9 cellular contexts compared by ENCODE assay signal in the genomic region with DNA sequence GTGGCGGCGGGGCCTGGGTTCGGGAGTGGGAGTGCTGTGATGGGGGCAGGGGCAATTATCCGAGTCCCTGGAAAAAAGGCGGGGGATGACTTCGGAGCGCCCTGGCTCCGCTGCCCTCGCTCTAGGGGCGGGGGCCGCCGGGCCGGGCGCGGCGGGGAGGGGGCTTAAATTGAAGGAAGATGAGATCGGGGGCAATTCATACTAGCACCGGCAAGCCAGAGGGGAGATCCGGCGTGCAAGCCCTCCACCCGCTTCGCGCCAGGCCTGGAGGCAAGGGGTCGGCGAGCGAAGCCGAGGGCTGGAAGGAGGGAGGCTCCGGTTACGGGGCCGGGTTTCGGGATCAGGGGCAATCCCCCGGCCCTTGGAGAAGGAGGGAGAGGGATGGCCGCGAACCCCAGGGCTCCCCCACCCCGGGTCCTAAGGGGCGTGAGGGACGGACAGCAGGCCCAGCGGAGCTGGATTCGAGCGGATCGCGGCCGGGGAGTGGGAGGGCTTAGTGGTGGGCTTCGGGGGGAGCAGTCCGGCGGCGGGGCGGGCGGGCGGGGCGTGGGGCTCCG. TPM values are rescaled to one million over a fixed set of nuclear protein-coding genes. Genes with fewer than 3 reads are reported as not detected.
DNase-seq lines count a peak whose midpoint lies in the region; ATAC-seq and TF ChIP-seq lines count a peak whose summit lies in the region.
"Had no signal": no experiment of that assay in that cellular context is flagged by ENCODE, and none has a peak within 500 bp of the region (broad histone marks: within the 10 kb centered on the region; RNA-seq: fewer than 3 reads in every experiment).

No MANE protein-coding gene starts in this region.

- peaks cover 17 to 30% (median 22%) of the 10 kb centered on the region in 7 donors for H3K4me1 Mint-ChIP-seq in naive thymus-derived CD4-positive, alpha-beta T cell
- H3K4me1 Mint-ChIP-seq in effector memory CD8-positive, alpha-beta T cell (ENCODE audit: low read depth in 2 of 2), result peaks cover 15 to 20% of the 10 kb centered on the region in 2 donors
- H3K4me1 Mint-ChIP-seq in activated CD4-positive, alpha-beta memory T cell treated with anti-CD3 and anti-CD28 coated beads for 36 hours (ENCODE audit: low read depth), result peaks cover 21% of the 10 kb centered on the region

- POLR2A ChIA-PET in naive thymus-derived CD4-positive, alpha-beta T cell (lab: Charles Lee), result no interaction called here
- POLR2A ChIA-PET in activated CD4-positive, alpha-beta memory T cell treated with anti-CD3 and anti-CD28 coated beads for 36 hours (lab: Charles Lee), result no interaction called here

- H3K4me2 ChIP-seq in GM23248 (ENCODE audit: unreplicated experiment), result no peak overlapping the region

- ATAC-seq in naive thymus-derived CD4-positive, alpha-beta T cell, result no peak
- no peak for ATAC-seq in effector memory CD8-positive, alpha-beta T cell (replicated peaks)
- no peak for ATAC-seq in HG03108 (IDR thresholded peaks at IDR 0.05; ENCODE audit: unreplicated experiment)

- H3F3A ChIP-seq in GM23248 (ENCODE audit: insufficient read depth), result no peaks in the 10 kb centered on the region

- H3K4me3 ChIP-seq in BE2C (ENCODE audit: low read depth, low read length) (no peak overlapping the region), GM23248 (no peak overlapping the region), adrenal gland (no peak overlapping the region)
- no peak overlapping the region for H3K4me3 ChIP-seq in naive thymus-derived CD4-positive, alpha-beta T cell (ENCODE audit: low read length)

- H3K4me1 ChIP-seq in BE2C (no peaks in the 10 kb centered on the region), GM23248 (ENCODE audit: insufficient read depth) (no peaks in the 10 kb centered on the region), adrenal gland (replicated peaks in 1 of 2) (peaks cover 0 to 7% of the 10 kb centered on the region in 2 donors)
- no peaks in the 10 kb centered on the region for H3K4me1 ChIP-seq in naive thymus-derived CD4-positive, alpha-beta T cell (ENCODE audit: control insufficient read depth in 2 of 2, insufficient read depth in 2 of 2, low read length in 2 of 2)

- intact Hi-C loops in adrenal gland (cut with DNase I), result loop anchor here in 1 of 2 donors (5.0 kb wide), 1 partner anchor 39 kb away; no protein-coding TSS in a partner anchor
- intact Hi-C loops in naive thymus-derived CD4-positive, alpha-beta T cell (cut with micrococcal nuclease), result loop anchor here (2.0 to 5.0 kb wide), 6 partner anchors 77 to 206 kb away; partner anchors contain the start of genes ELF4 (in 1 of the 2), RAB33A (in 1 of the 2), SASH3 (in 1 of the 2) and UTP14A (in 1 of the 2)
- intact Hi-C loops in activated CD4-positive, alpha-beta memory T cell treated with anti-CD3 and anti-CD28 coated beads for 36 hours (cut with micrococcal nuclease), result loop anchor here (2.0 to 5.0 kb wide), 2 partner anchors 77 to 206 kb away; partner anchors contain the start of genes SASH3 and UTP14A

- H4K20me1 ChIP-seq in GM23248 (ENCODE audit: insufficient read depth), result no peaks in the 10 kb centered on the region

- H3K36me3 ChIP-seq in BE2C (no peaks in the 10 kb centered on the region), GM23248 (ENCODE audit: low read depth) (no peaks in the 10 kb centered on the region), adrenal gland (replicated peaks in 1 of 2) (no peaks in the 10 kb centered on the region)
- H3K36me3 ChIP-seq in naive thymus-derived CD4-positive, alpha-beta T cell (ENCODE audit: control insufficient read depth in 2 of 3, insufficient read depth in 3 of 3, low read length in 3 of 3), result no peaks in the 10 kb centered on the region

- H3K4me3 Mint-ChIP-seq in naive thymus-derived CD4-positive, alpha-beta T cell, result peak overlapping the region in 1 of 10 donors; percentile 36
- H3K4me3 Mint-ChIP-seq in effector memory CD8-positive, alpha-beta T cell, result no peak overlapping the region
- H3K4me3 Mint-ChIP-seq in activated CD4-positive, alpha-beta memory T cell treated with anti-CD3 and anti-CD28 coated beads for 36 hours, result no peak overlapping the region

- no peak overlapping the region for H3K9ac ChIP-seq in GM23248

- H3K9me3 Mint-ChIP-seq in naive thymus-derived CD4-positive, alpha-beta T cell, result no peaks in the 10 kb centered on the region
- no peaks in the 10 kb centered on the region for H3K9me3 Mint-ChIP-seq in effector memory CD8-positive, alpha-beta T cell
- no peaks in the 10 kb centered on the region for H3K9me3 Mint-ChIP-seq in activated CD4-positive, alpha-beta memory T cell treated with anti-CD3 and anti-CD28 coated beads for 36 hours

- CTCF ChIA-PET in naive thymus-derived CD4-positive, alpha-beta T cell (lab: Charles Lee), result interaction anchor here (1.0 kb wide), 1 partner anchor 46 kb away, joined by 3 read pairs; no protein-coding TSS in a partner anchor
- CTCF ChIA-PET in activated CD4-positive, alpha-beta memory T cell treated with anti-CD3 and anti-CD28 coated beads for 36 hours (lab: Charles Lee), result no interaction called here

- H3K9me3 ChIP-seq in BE2C (no peaks in the 10 kb centered on the region), GM23248 (ENCODE audit: low read depth) (no peaks in the 10 kb centered on the region), adrenal gland (replicated peaks in 1 of 3) (no peaks in the 10 kb centered on the region)
- no peaks in the 10 kb centered on the region for H3K9me3 ChIP-seq in naive thymus-derived CD4-positive, alpha-beta T cell (ENCODE audit: control insufficient read depth in 2 of 3, low read length in 3 of 3)

- no peaks in the 10 kb centered on the region for H3K9me2 ChIP-seq in GM23248 (ENCODE audit: insufficient read depth)

- H3K27me3 ChIP-seq in BE2C (peaks cover 7% of the 10 kb centered on the region), GM23248 (replicated peaks; ENCODE audit: insufficient read depth) (no peaks in the 10 kb centered on the region), adrenal gland (no peaks in the 10 kb centered on the region)
- no peaks in the 10 kb centered on the region for H3K27me3 ChIP-seq in naive thymus-derived CD4-positive, alpha-beta T cell (ENCODE audit: control insufficient read depth in 2 of 2, insufficient read depth in 2 of 2, low read length in 2 of 2)

- no peak overlapping the region for H3K27ac Mint-ChIP-seq in naive thymus-derived CD4-positive, alpha-beta T cell
- H3K27ac Mint-ChIP-seq in effector memory CD8-positive, alpha-beta T cell, result no peak overlapping the region
- no peak overlapping the region for H3K27ac Mint-ChIP-seq in activated CD4-positive, alpha-beta memory T cell treated with anti-CD3 and anti-CD28 coated beads for 36 hours

- in situ Hi-C loops in GM23248 (cut with MboI), result no loop called here
- in situ Hi-C loops in G401 (cut with HindIII; ENCODE audit: low sequenced_read_pairs), result no loop called here

- WGBS in GM23248 (ENCODE audit: low coverage in 1 of 2, low lambda C conversion rate in 2 of 2, missing lambda C conversion rate in 2 of 2), 2 experiments, result 1% methylated on average over 24 of the region's 52 CpGs; no CpG with 5 or more reads in 1 of the 2 experiments
- WGBS in adrenal gland, 4 donors, result 0 to 74% (median 18%) methylated on average over 4 to 46 of the region's 52 CpGs

- TF ChIP-seq POLR2A in adrenal gland (IDR thresholded peaks at IDR 0.05), result no peak

- H3K27ac ChIP-seq in GM23248 (no peak overlapping the region), adrenal gland (peak overlapping the region in 1 of 5 donors; percentile 49)
- H3K27ac ChIP-seq in naive thymus-derived CD4-positive, alpha-beta T cell (ENCODE audit: low read depth, low read length), result peak overlapping the region; percentile 58

- DNase-seq in BE2C (peak; percentile 19), GM23248 (peak; percentile 33), adrenal gland (peak in 5 of 7 donors; percentile 14 to 34 (median 21)), G401 (ENCODE audit: low spot score) (no peak)
- peak in 3 of 9 donors; percentile 5 to 30 (median 9) for DNase-seq in naive thymus-derived CD4-positive, alpha-beta T cell
- DNase-seq in effector memory CD8-positive, alpha-beta T cell, result no peak
- no peak for DNase-seq in activated CD4-positive, alpha-beta memory T cell treated with anti-CD3 and anti-CD28 coated beads for 36 hours
- DNase-seq: NCI-H1436 treated with DMSO at 0.1 percent for 48 hours had no signal

- TF ChIP-seq CTCF in BE2C (IDR thresholded peaks at IDR 0.05; ENCODE audit: low read depth, low read length) (no peak), adrenal gland (IDR thresholded peaks at IDR 0.05) (no peak)

- H3K36me3 Mint-ChIP-seq in naive thymus-derived CD4-positive, alpha-beta T cell, result no peaks in the 10 kb centered on the region
- peaks cover 6% of the 10 kb centered on the region for H3K36me3 Mint-ChIP-seq in effector memory CD8-positive, alpha-beta T cell (ENCODE audit: insufficient read depth)
- no peaks in the 10 kb centered on the region for H3K36me3 Mint-ChIP-seq in activated CD4-positive, alpha-beta memory T cell treated with anti-CD3 and anti-CD28 coated beads for 36 hours

- peaks cover 11% of the 10 kb centered on the region for H3K79me2 ChIP-seq in GM23248 (ENCODE audit: insufficient read depth)

- H3K27me3 Mint-ChIP-seq in naive thymus-derived CD4-positive, alpha-beta T cell, result peaks cover 0 to 22% (median 0%) of the 10 kb centered on the region in 5 donors
- H3K27me3 Mint-ChIP-seq in effector memory CD8-positive, alpha-beta T cell, result no peaks in the 10 kb centered on the region
- H3K27me3 Mint-ChIP-seq in activated CD4-positive, alpha-beta memory T cell treated with anti-CD3 and anti-CD28 coated beads for 36 hours, result no peaks in the 10 kb centered on the region

- no peak overlapping the region for H2AFZ ChIP-seq in GM23248

RNA-seq across cellular contexts. Expression of gene BCORL1, which starts 1.2 kb away (rescaled TPM):
- polyA plus RNA-seq in BE2C (2012; ENCODE audit: insufficient read depth, insufficient read length, low read depth), result 4.8 TPM
- 0.38 and 1.7 TPM in 2 replicates for total RNA-seq in GM23248 (2014; rRNA removed; shearing (Covaris generic))
- polyA plus RNA-seq in GM23248 (2016; fragmentation: Nextera tagmentation; extraction: Ambion mirVana) (4.4 and 6.0 TPM in 2 replicates), adrenal gland (1 to 10 TPM; 2.8 to 8.4 (median 5.5) TPM)
- total RNA-seq in adrenal gland, result 10 to 100 TPM in 4 of 8 donors, 1 to 10 TPM in 4; 4.2 to 18.5 (median 10.2) TPM
- total RNA-seq in naive thymus-derived CD4-positive, alpha-beta T cell, result 1 to 10 TPM; 5.8 to 8.9 (median 8.2) TPM
- polyA plus RNA-seq in naive thymus-derived CD4-positive, alpha-beta T cell, result 1 to 10 TPM in 1 of 2 donors, under 1 TPM in 1; 0.64 to 2.5 TPM
- 1.4 and 3.4 TPM in 2 replicates for total RNA-seq in G401 (2014; rRNA removed; shearing (Covaris generic))
- total RNA-seq in activated CD4-positive, alpha-beta memory T cell treated with anti-CD3 and anti-CD28 coated beads for 36 hours, result 10 to 100 TPM in 1 of 2 experiments, 1 to 10 TPM in 1; 9.2 to 10.5 TPM

Comparison
In these comparisons a context has a peak if more than half of its experiments do, and no peak if none do; other contexts are left out.
1. DNase-seq: peak in BE2C (single experiment), GM23248 (single experiment) and adrenal gland (5 of 7); none in G401 (single experiment), effector memory CD8-positive, alpha-beta T cell (0 of 3) and activated CD4-positive, alpha-beta memory T cell treated with anti-CD3 and anti-CD28 coated beads for 36 hours (single experiment).